ENCODE assay signal across 17 cellular contexts in the genomic region with DNA sequence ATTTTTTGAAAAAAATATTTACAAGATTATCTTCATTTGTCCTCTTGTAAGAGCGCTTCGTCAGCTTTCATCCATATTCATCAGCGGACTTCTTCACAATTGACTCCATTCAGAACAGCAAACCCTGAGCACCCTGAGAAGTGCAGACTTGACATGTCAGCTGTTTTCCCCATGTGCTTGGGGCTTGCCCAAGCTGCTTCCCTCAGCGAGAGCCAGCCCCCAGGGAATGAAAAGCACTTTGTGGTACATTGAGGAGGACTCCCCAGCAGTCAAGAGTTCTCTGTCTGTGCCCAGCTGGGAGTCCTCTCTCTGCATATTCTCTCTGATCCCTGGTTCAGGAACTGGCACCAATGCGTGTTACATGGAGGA. TPM values are rescaled to one million over a fixed set of nuclear protein-coding genes. Genes with fewer than 3 reads are reported as not detected.
DNase-seq lines count a peak whose midpoint lies in the region; ATAC-seq, FAIRE-seq and TF ChIP-seq lines count a peak whose summit lies in the region.
"Had no signal": no experiment of that assay in that cellular context is flagged by ENCODE, and none has a peak within 500 bp of the region (broad histone marks: within the 10 kb centered on the region; RNA-seq: fewer than 3 reads in every experiment).

No MANE protein-coding gene starts in this region.

- ATAC-seq in HG02884 (IDR thresholded peaks at IDR 0.05; ENCODE audit: unreplicated experiment): no peak
- ATAC-seq: SK-N-SH treated with all-trans-retinoic acid at 6 μM for 48 hours had no signal

- CTCF ChIA-PET in Caco-2 (lab: Charles Lee): interaction anchor here (1.3 to 2.0 kb wide), 2 partner anchors 150 to 165 kb away, joined by 4 to 5 read pairs; no protein-coding TSS in a partner anchor

- no peaks in the 10 kb centered on the region for H3K4me1 Mint-ChIP-seq in astrocyte (ENCODE audit: low read depth, unreplicated experiment)
- no peaks in the 10 kb centered on the region for H3K4me1 Mint-ChIP-seq in Caco-2 (ENCODE audit: low read depth, unreplicated experiment)

- no TSS peak for BruUV-seq in Caco-2 (replicated peaks; lab: Mats Ljungman, UMichigan)

- H3K27me3 ChIP-seq in astrocyte (ENCODE audit: insufficient read depth, low read length) (peaks cover 2% of the 10 kb centered on the region), vagina (no peaks in the 10 kb centered on the region), Caco-2 (replicated peaks; ENCODE audit: control insufficient read depth, insufficient read depth, low read length) (no peaks in the 10 kb centered on the region)

- no peak for TF ChIP-seq POLR2A in vagina (IDR thresholded peaks at IDR 0.05)

- H3K27ac Mint-ChIP-seq in astrocyte (ENCODE audit: unreplicated experiment) (no peak overlapping the region), Caco-2 (ENCODE audit: unreplicated experiment) (no peak overlapping the region)

- H3K4me3 Mint-ChIP-seq in astrocyte (ENCODE audit: unreplicated experiment) (no peak overlapping the region), Caco-2 (ENCODE audit: unreplicated experiment) (no peak overlapping the region)

- H3K9ac ChIP-seq in astrocyte (ENCODE audit: low read length): no peak overlapping the region

- H3K4me1 ChIP-seq in astrocyte (ENCODE audit: insufficient read depth, low read length) (peaks cover 15% of the 10 kb centered on the region), vagina (peaks cover 11% of the 10 kb centered on the region), Caco-2 (no peaks in the 10 kb centered on the region)

- H3K79me2 ChIP-seq in astrocyte (ENCODE audit: insufficient read depth, low read length): no peaks in the 10 kb centered on the region

- H3K36me3 Mint-ChIP-seq in astrocyte (ENCODE audit: low read depth, unreplicated experiment) (no peaks in the 10 kb centered on the region), Caco-2 (ENCODE audit: insufficient read depth, unreplicated experiment) (no peaks in the 10 kb centered on the region)

- H3K9me3 ChIP-seq in astrocyte (ENCODE audit: insufficient read depth, low read depth, low read length): no peaks in the 10 kb centered on the region
- no peaks in the 10 kb centered on the region for H3K9me3 ChIP-seq in vagina
- H3K9me3 ChIP-seq in Caco-2: no peaks in the 10 kb centered on the region

- no peaks in the 10 kb centered on the region for H4K20me1 ChIP-seq in astrocyte (ENCODE audit: insufficient read depth, low read length)

- intact Hi-C loops in vagina (cut with DNase I) (no loop called here), Caco-2 (cut with micrococcal nuclease; ENCODE audit: unreplicated experiment) (no loop called here)

- H3K9me3 Mint-ChIP-seq in astrocyte (ENCODE audit: unreplicated experiment): no peaks in the 10 kb centered on the region
- H3K9me3 Mint-ChIP-seq in Caco-2 (ENCODE audit: unreplicated experiment): no peaks in the 10 kb centered on the region

- peaks cover 25% of the 10 kb centered on the region for H3K27me3 Mint-ChIP-seq in astrocyte (ENCODE audit: low read depth, unreplicated experiment)
- H3K27me3 Mint-ChIP-seq in Caco-2 (ENCODE audit: insufficient read depth, unreplicated experiment): no peaks in the 10 kb centered on the region

- DNase-seq in NCI-H2107 (lab: John Stamatoyannopoulos, UW) (peak; percentile 49), astrocyte (ENCODE audit: low read depth) (peak; percentile 12), inferior parietal cortex (ENCODE audit: extremely low spot score) (peak; percentile 81), substantia nigra (lab: John Stamatoyannopoulos, UW) (peak in 47 of 49 donors; percentile 12 to 88 (median 68)), vagina (ENCODE audit: extremely low spot score in 2 of 2) (no peak), Caco-2 (no peak)
- DNase-seq: activated gamma-delta T cell, amniotic stem cell, DND-41, NCI-H1694, NCI-H524 treated with DMSO at 0.1 percent for 48 hours, small intestine had no signal

- no peak for FAIRE-seq in astrocyte (lab: Jason Lieb, UNC)
- FAIRE-seq: endometrium, GM19239, small intestine had no signal

- H2AFZ ChIP-seq in astrocyte (ENCODE audit: low read depth, low read length): peak overlapping the region; percentile 15

- no peak overlapping the region for H3K4me2 ChIP-seq in astrocyte (ENCODE audit: low read length)

- H3K27ac ChIP-seq in astrocyte (ENCODE audit: low read depth, low read length): no peak overlapping the region
- no peak overlapping the region for H3K27ac ChIP-seq in substantia nigra (ENCODE audit: low read depth, low read length, poor library complexity, severe bottlenecking)
- no peak overlapping the region for H3K27ac ChIP-seq in vagina

- no peaks in the 10 kb centered on the region for H3K36me3 ChIP-seq in astrocyte (ENCODE audit: insufficient read depth, low read length)
- no peaks in the 10 kb centered on the region for H3K36me3 ChIP-seq in vagina
- H3K36me3 ChIP-seq in Caco-2 (ENCODE audit: control insufficient read depth, insufficient read depth, low read length): no peaks in the 10 kb centered on the region

- no peak for TF ChIP-seq CTCF in astrocyte (IDR thresholded peaks at IDR 0.05; ENCODE audit: insufficient read depth, low read depth, low read length)
- no peak for TF ChIP-seq CTCF in vagina (IDR thresholded peaks at IDR 0.05)
- TF ChIP-seq CTCF in Caco-2 (IDR thresholded peaks at IDR 0.05; ENCODE audit: insufficient read depth in 1 of 2, low read depth in 1 of 2, low read length in 1 of 2, severe bottlenecking in 1 of 2, unreplicated experiment in 1 of 2): no peak

- no peak overlapping the region for H3K4me3 ChIP-seq in astrocyte (ENCODE audit: insufficient read depth, low read depth, low read length)
- no peak overlapping the region for H3K4me3 ChIP-seq in vagina
- no peak overlapping the region for H3K4me3 ChIP-seq in Caco-2 (ENCODE audit: low read depth, low read length)

- POLR2A ChIA-PET in Caco-2 (lab: Charles Lee): interaction anchor here (0.6 to 0.7 kb wide), 2 partner anchors 13 to 777 kb away, joined by 3 to 10 read pairs; no protein-coding TSS in a partner anchor

RNA-seq across cellular contexts. Expression of a gene that starts 22.7 kb away (rescaled TPM):
- total RNA-seq in astrocyte (4.2 and 4.3 TPM in 2 replicates), vagina (2.5 TPM), Caco-2 (2022) (18.7 and 24.5 TPM in 2 replicates)
- total RNA-seq: OCI-LY7 had no signal

RNA-seq across cellular contexts. Expression of a gene that starts 35.5 kb away (rescaled TPM):
- 94.5 and 95.0 TPM in 2 replicates for total RNA-seq in astrocyte
- 106 TPM for total RNA-seq in vagina
- 27.2 and 35.4 TPM in 2 replicates for total RNA-seq in Caco-2 (2022)

Comparison
In these comparisons a context has a peak if more than half of its experiments do, and no peak if none do; other contexts are left out.
1. DNase-seq: peak in NCI-H2107 (single experiment), astrocyte (single experiment), inferior parietal cortex (single experiment) and substantia nigra (47 of 49); none in vagina (0 of 2) and Caco-2 (0 of 2).